9 cellular contexts compared by ENCODE assay signal in genomic region chr13:89903115-89903514, GRCh38.
"Had no signal": no experiment of that assay in that cellular context is flagged by ENCODE, and none has a peak within 500 bp of the region (broad histone marks: within the 10 kb centered on the region; RNA-seq: fewer than 3 reads in every experiment).

No MANE protein-coding gene starts in this region.

- H3K4me3 ChIP-seq: GM23248 had no signal

- H3K27ac ChIP-seq: GM23248, HL-60, KMS-11 had no signal

- H3K4me2 ChIP-seq: KMS-11 had no signal

- H2AFZ ChIP-seq: GM23248 had no signal

- H3K4me3 Mint-ChIP-seq: H9, HFFc6 had no signal

- H3K9ac ChIP-seq: GM23248, KMS-11 had no signal

- DNase-seq: GM23248, GOT3, H9, HCEC 1CT, HFFc6, IMR-90, KBM-7 had no signal

- H3K27ac Mint-ChIP-seq: H9, HFFc6 had no signal
